12 cellular contexts compared by ENCODE assay signal in the genomic region with DNA sequence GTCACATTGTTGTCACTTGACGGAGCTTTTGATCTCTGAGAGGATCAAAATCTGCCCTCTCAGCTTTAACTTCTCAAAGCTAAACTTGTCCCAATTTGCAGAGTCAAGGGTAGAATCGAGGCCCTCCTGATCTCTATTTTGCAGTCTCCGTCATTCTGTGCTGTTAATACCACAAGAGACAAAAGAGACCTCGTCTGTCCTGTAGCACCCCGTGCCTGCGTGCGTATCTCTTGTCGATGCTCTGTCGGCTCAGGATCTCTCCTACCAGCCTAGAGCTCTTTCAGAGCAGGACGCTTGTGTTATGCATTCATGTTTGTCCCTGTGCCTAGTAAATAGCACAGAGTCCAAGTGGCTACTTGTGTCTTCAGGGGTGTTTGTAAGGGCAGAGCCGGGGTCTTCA. TPM values are rescaled to one million over a fixed set of nuclear protein-coding genes. Genes with fewer than 3 reads are reported as not detected.
DNase-seq lines count a peak whose midpoint lies in the region; ATAC-seq and TF ChIP-seq lines count a peak whose summit lies in the region.
"Had no signal": no experiment of that assay in that cellular context is flagged by ENCODE, and none has a peak within 500 bp of the region (broad histone marks: within the 10 kb centered on the region; RNA-seq: fewer than 3 reads in every experiment).

No MANE protein-coding gene starts in this region.

- ATAC-seq in DND-41 (ENCODE audit: insufficient read depth, low read depth) (peak; percentile 9; the same call in 2 of the 3 replicates), GM21360 (IDR thresholded peaks at IDR 0.05; ENCODE audit: unreplicated experiment) (no peak), HG03039 (IDR thresholded peaks at IDR 0.05; ENCODE audit: unreplicated experiment) (no peak)
- no peak for ATAC-seq in activated naive CD4-positive, alpha-beta T cell treated with anti-CD3 and anti-CD28 coated beads, Interleukin-2, amount 50 U/mL, for 72 hours

- peaks cover 2% of the 10 kb centered on the region for H3K27me3 Mint-ChIP-seq in nephron progenitor cell (ENCODE audit: low read depth, poor library complexity)

- no peak overlapping the region for H4K5ac ChIP-seq in mesendoderm (ENCODE audit: low read length)

- H3K18ac ChIP-seq in mesendoderm (ENCODE audit: low read length): no peak overlapping the region

- no peak overlapping the region for H2AK5ac ChIP-seq in mesendoderm (ENCODE audit: low read length)

- no peaks in the 10 kb centered on the region for H3K9me3 ChIP-seq in DND-41 (ENCODE audit: insufficient read depth, low read length, severe bottlenecking)
- H3K9me3 ChIP-seq in SU-DHL-6 (ENCODE audit: insufficient read depth, low read length): no peaks in the 10 kb centered on the region
- H3K9me3 ChIP-seq: SK-N-SH, vagina had no signal

- H3K4me2 ChIP-seq in DND-41 (ENCODE audit: insufficient read depth, low read length) (peak overlapping the region; percentile 63), SU-DHL-6 (ENCODE audit: low read depth, low read length, poor library complexity, severe bottlenecking) (peak overlapping the region; percentile 85), mesendoderm (ENCODE audit: low read length) (no peak overlapping the region)
- H3K4me2 ChIP-seq: SK-N-SH had no signal

- H3K36me3 ChIP-seq in DND-41 (ENCODE audit: insufficient read depth, low read length) (peaks cover 76% of the 10 kb centered on the region), SU-DHL-6 (ENCODE audit: low read length) (peaks cover 3% of the 10 kb centered on the region; the same call in 1 of the 2 replicates), mesendoderm (ENCODE audit: control insufficient read depth, insufficient read depth, low read length) (no peaks in the 10 kb centered on the region)
- H3K36me3 ChIP-seq: vagina had no signal

- H3K4me3 ChIP-seq in DND-41 (ENCODE audit: low read depth in 1 of 2, low read length in 2 of 2) (peak overlapping the region; percentile 1 to 58; a peak in 3 of 4 replicates), SU-DHL-6 (ENCODE audit: insufficient read depth, low read length, poor library complexity, severe bottlenecking) (no peak overlapping the region), mesendoderm (ENCODE audit: low read length) (no peak overlapping the region)
- H3K4me3 ChIP-seq: vagina had no signal

- peaks cover 5% of the 10 kb centered on the region for H3K79me1 ChIP-seq in mesendoderm (ENCODE audit: low read length)

- H3K79me2 ChIP-seq in DND-41 (ENCODE audit: insufficient read depth, low read length) (peaks cover 100% of the 10 kb centered on the region), SU-DHL-6 (ENCODE audit: insufficient read depth, low read length) (peaks cover 80% of the 10 kb centered on the region), mesendoderm (ENCODE audit: control insufficient read depth, insufficient read depth, low read length) (no peaks in the 10 kb centered on the region)

- DNase-seq in DND-41: peak; percentile 67
- DNase-seq in activated naive CD4-positive, alpha-beta T cell treated with anti-CD3 and anti-CD28 coated beads, Interleukin-2, amount 50 U/mL, for 72 hours (ENCODE audit: low spot score in 2 of 2): no peak
- DNase-seq in nephron progenitor cell: no peak
- no peak for DNase-seq in mesendoderm
- DNase-seq: erythroblast, head of caudate nucleus, NCI-H2227 treated with DMSO at 0.1 percent for 48 hours, SK-N-SH had no signal

- peak overlapping the region; percentile 24 for H3K4me3 Mint-ChIP-seq in nephron progenitor cell

- H3K9ac ChIP-seq in DND-41 (ENCODE audit: low read depth, low read length) (peak overlapping the region; percentile 78), SU-DHL-6 (ENCODE audit: low read length) (no peak overlapping the region; the same call in 1 of the 2 replicates), mesendoderm (ENCODE audit: low read length) (no peak overlapping the region)
- H3K9ac ChIP-seq: SK-N-SH had no signal

- H3K4me1 ChIP-seq in DND-41 (ENCODE audit: insufficient read depth, low read length): peaks cover 81% of the 10 kb centered on the region
- peaks cover 14% of the 10 kb centered on the region for H3K4me1 ChIP-seq in mesendoderm (ENCODE audit: control insufficient read depth, low read depth, low read length)

- no peaks in the 10 kb centered on the region for H3K27me3 ChIP-seq in DND-41 (ENCODE audit: insufficient read depth, low read length, poor library complexity)
- H3K27me3 ChIP-seq in SU-DHL-6 (ENCODE audit: low read length): no peaks in the 10 kb centered on the region
- no peaks in the 10 kb centered on the region for H3K27me3 ChIP-seq in mesendoderm (ENCODE audit: insufficient read depth, low read length, poor library complexity)
- H3K27me3 ChIP-seq: vagina had no signal

- H3K9me3 Mint-ChIP-seq in activated naive CD4-positive, alpha-beta T cell treated with anti-CD3 and anti-CD28 coated beads, Interleukin-2, amount 50 U/mL, for 72 hours: no peaks in the 10 kb centered on the region
- H3K9me3 Mint-ChIP-seq in nephron progenitor cell: no peaks in the 10 kb centered on the region

- H3F3A ChIP-seq in SU-DHL-6 (ENCODE audit: insufficient read depth): peaks cover 63% of the 10 kb centered on the region

- no CpG with 5 or more reads among the region's 11 CpGs for WGBS in mesendoderm (ENCODE audit: extremely low coverage, insufficient coverage, low lambda C conversion rate)

- no peak overlapping the region for H2BK5ac ChIP-seq in mesendoderm (ENCODE audit: low read length)

- no peak overlapping the region for H3K4ac ChIP-seq in mesendoderm (ENCODE audit: low read depth, low read length)

- H3K27ac Mint-ChIP-seq in activated naive CD4-positive, alpha-beta T cell treated with anti-CD3 and anti-CD28 coated beads, Interleukin-2, amount 50 U/mL, for 72 hours: peak overlapping the region; percentile 95 to 99
- peak overlapping the region; percentile 67 for H3K27ac Mint-ChIP-seq in nephron progenitor cell

- H2BK120ac ChIP-seq in mesendoderm (ENCODE audit: low read depth, low read length): no peak overlapping the region

- H4K8ac ChIP-seq in mesendoderm (ENCODE audit: low read depth, low read length): no peak overlapping the region

- H3K9me2 ChIP-seq in SU-DHL-6 (replicated peaks; ENCODE audit: insufficient read depth, low read length): no peaks in the 10 kb centered on the region
- H3K9me2 ChIP-seq: SK-N-SH had no signal

- no peak overlapping the region for H2AFZ ChIP-seq in DND-41 (ENCODE audit: low read depth, low read length)
- H2AFZ ChIP-seq in SU-DHL-6 (ENCODE audit: low read depth, low read length, severe bottlenecking): no peak overlapping the region

- no peak overlapping the region for H2BK15ac ChIP-seq in mesendoderm (replicated peaks; ENCODE audit: low read depth)

- TF ChIP-seq CTCF in DND-41 (IDR thresholded peaks at IDR 0.05; ENCODE audit: borderline replicate concordance, extremely low read depth, low read length, poor library complexity, severe bottlenecking): no peak
- no peak for TF ChIP-seq CTCF in SU-DHL-6 (IDR thresholded peaks at IDR 0.05; ENCODE audit: insufficient read depth, low read length, poor library complexity, severe bottlenecking)
- TF ChIP-seq CTCF in nephron progenitor cell (IDR thresholded peaks at IDR 0.05): no peak

- H3K23ac ChIP-seq in mesendoderm (ENCODE audit: low read length): no peak overlapping the region

- H4K20me1 ChIP-seq in DND-41 (ENCODE audit: insufficient read depth, low read length) (no peaks in the 10 kb centered on the region; the same call in 1 of the 2 replicates), SU-DHL-6 (ENCODE audit: low read depth, low read length) (no peaks in the 10 kb centered on the region)

- H3K56ac ChIP-seq in mesendoderm (ENCODE audit: low read length): no peak overlapping the region

- H3K27ac ChIP-seq in DND-41 (ENCODE audit: low read length): peak overlapping the region; percentile 90
- peak overlapping the region; percentile 95 for H3K27ac ChIP-seq in SU-DHL-6 (ENCODE audit: low read depth, low read length)
- H3K27ac ChIP-seq in mesendoderm (ENCODE audit: low read depth, low read length): no peak overlapping the region
- H3K27ac ChIP-seq: vagina had no signal

- H3K4me1 Mint-ChIP-seq in nephron progenitor cell: peaks cover 96% of the 10 kb centered on the region

- peaks cover 65 to 68% of the 10 kb centered on the region in 2 donors for H3K36me3 Mint-ChIP-seq in activated naive CD4-positive, alpha-beta T cell treated with anti-CD3 and anti-CD28 coated beads, Interleukin-2, amount 50 U/mL, for 72 hours
- no peaks in the 10 kb centered on the region for H3K36me3 Mint-ChIP-seq in nephron progenitor cell (ENCODE audit: low read depth)

RNA-seq across cellular contexts. Expression of a gene that starts 5.1 kb away (rescaled TPM):
- 100 to 1,000 TPM; 342 to 426 TPM for total RNA-seq in activated naive CD4-positive, alpha-beta T cell treated with anti-CD3 and anti-CD28 coated beads, Interleukin-2, amount 50 U/mL, for 72 hours
- 25.6 TPM for polyA plus RNA-seq in mesendoderm (2013, experiment 1 of 2)
- 26.2 TPM for polyA plus RNA-seq in mesendoderm (2013, experiment 2 of 2)

Comparison
In these comparisons a context has a peak if more than half of its experiments do, and no peak if none do; other contexts are left out.
1. H3K4me3 ChIP-seq: peak in DND-41 (2 of 2); none in SU-DHL-6 (single experiment) and mesendoderm (single experiment).